Comparison of ENCODE assay signal across 16 cellular contexts in the genomic region with DNA sequence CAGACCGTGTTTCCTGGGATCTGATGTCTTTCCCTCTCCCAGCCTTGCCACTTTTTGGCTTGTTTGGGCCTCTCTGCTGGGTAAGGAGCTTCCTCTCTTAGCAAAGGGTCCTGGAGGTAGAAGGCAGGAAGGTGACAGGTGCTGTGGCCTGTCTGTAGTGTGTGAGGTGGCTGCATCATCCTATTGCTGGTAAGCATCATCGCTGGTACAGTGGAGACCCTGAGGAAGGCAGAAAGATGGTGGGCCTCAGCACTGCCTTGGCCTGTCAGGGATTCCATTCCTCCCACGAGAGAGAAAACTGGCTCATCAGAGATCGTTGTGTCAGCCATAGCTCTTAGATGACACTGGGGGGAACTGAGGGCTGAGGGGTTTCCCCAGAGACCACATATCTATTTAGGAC. TPM values are rescaled to one million over a fixed set of nuclear protein-coding genes. Genes with fewer than 3 reads are reported as not detected.
DNase-seq lines count a peak whose midpoint lies in the region; ATAC-seq, FAIRE-seq and TF ChIP-seq lines count a peak whose summit lies in the region.
"Had no signal": no experiment of that assay in that cellular context is flagged by ENCODE, and none has a peak within 500 bp of the region (broad histone marks: within the 10 kb centered on the region; RNA-seq: fewer than 3 reads in every experiment).

No MANE protein-coding gene starts in this region.

- H3K4me2 ChIP-seq in A549 (no peak overlapping the region), GM23248 (ENCODE audit: unreplicated experiment) (no peak overlapping the region), neuronal stem cell (ENCODE audit: insufficient read depth, low read length, poor library complexity, severe bottlenecking) (no peak overlapping the region)

- in situ Hi-C loops in GM23248 (cut with MboI) = no loop called here

- H2AFZ ChIP-seq in GM23248 (no peak overlapping the region), neuronal stem cell (ENCODE audit: low read length) (no peak overlapping the region)

- no peak for TF ChIP-seq EP300 in A549 (IDR thresholded peaks at IDR 0.05)

- CTCF ChIA-PET in A549 (lab: Yijun Ruan, JAX) = interaction anchor here (1.5 to 10.6 kb wide), 4 partner anchors 9 to 81 kb away, joined by 3 to 56 read pairs (median 18); no protein-coding TSS in a partner anchor

- H3K79me2 ChIP-seq in GM23248 (ENCODE audit: insufficient read depth) = peaks cover 98% of the 10 kb centered on the region

- no peak for TF ChIP-seq RAD21 in A549 (conservative IDR thresholded peaks at IDR 0.05 in 1 of 2, IDR thresholded peaks at IDR 0.05 in 1 of 2)

- no peaks in the 10 kb centered on the region for H3K9me2 ChIP-seq in GM23248 (ENCODE audit: insufficient read depth)

- FAIRE-seq in A549 (lab: Jason Lieb, UNC) = no peak

- H2AK5ac ChIP-seq in neuronal stem cell (ENCODE audit: low read depth, low read length) = peak overlapping the region; percentile 8

- H3K9ac ChIP-seq in GM23248 (peak overlapping the region; percentile 80; the same call in 1 of the 2 replicates), endocrine pancreas (ENCODE audit: control insufficient read depth, insufficient read depth, low read length) (peak overlapping the region; percentile 15), neuronal stem cell (ENCODE audit: low read depth, low read length, poor library complexity) (no peak overlapping the region)

- no peak overlapping the region for H4K8ac ChIP-seq in neuronal stem cell (ENCODE audit: low read depth, low read length)

- ATAC-seq in A549 (no peak), psoas muscle (no peak), GM19023 (IDR thresholded peaks at IDR 0.05; ENCODE audit: unreplicated experiment) (no peak), HG02642 (IDR thresholded peaks at IDR 0.05; ENCODE audit: poor library complexity, unreplicated experiment) (no peak)
- ATAC-seq: left lung, sciatic nerve had no signal

- 93% methylated on average over 4 of the region's 4 CpGs for WGBS in A549 (ENCODE audit: missing lambda C conversion rate)
- WGBS in GM23248 (ENCODE audit: low coverage in 1 of 2, low lambda C conversion rate in 2 of 2, missing lambda C conversion rate in 2 of 2), 2 experiments = 88 to 92% methylated on average over 4 of the region's 4 CpGs
- no CpG with 5 or more reads among the region's 4 CpGs for WGBS in neuronal stem cell (ENCODE audit: extremely low coverage in 2 of 2, insufficient read length in 2 of 2, insufficient replicate concordance in 1 of 2), 2 donors
- WGBS in psoas muscle, 3 donors = 77 to 90% (median 82%) methylated on average over 4 of the region's 4 CpGs

- H3K79me1 ChIP-seq in neuronal stem cell (ENCODE audit: low read depth, low read length) = peaks cover 23% of the 10 kb centered on the region

- peaks cover 8% of the 10 kb centered on the region; the same call in 1 of the 2 replicates for H4K20me1 ChIP-seq in GM23248 (ENCODE audit: insufficient read depth)

- H3K36me3 ChIP-seq in GM23248 (ENCODE audit: low read depth) (peaks cover 10% of the 10 kb centered on the region; the same call in 1 of the 2 replicates), endocrine pancreas (ENCODE audit: control insufficient read depth, insufficient read depth, low read length) (no peaks in the 10 kb centered on the region), neuronal stem cell (replicated peaks in 1 of 2; ENCODE audit: control insufficient read depth in 2 of 2, insufficient read depth in 2 of 2, low read length in 2 of 2) (peaks cover 18 to 70% of the 10 kb centered on the region in 2 donors), psoas muscle (ENCODE audit: insufficient read depth in 1 of 2, low read depth in 1 of 2) (peaks cover 0 to 29% of the 10 kb centered on the region in 2 donors)

- H3K9me3 ChIP-seq in A549 = no peaks in the 10 kb centered on the region
- H3K9me3 ChIP-seq in GM23248 (ENCODE audit: low read depth) = no peaks in the 10 kb centered on the region
- no peaks in the 10 kb centered on the region for H3K9me3 ChIP-seq in endocrine pancreas (ENCODE audit: control insufficient read depth, low read length)
- peaks cover 3 to 11% of the 10 kb centered on the region in 2 donors for H3K9me3 ChIP-seq in neuronal stem cell (replicated peaks in 1 of 2; ENCODE audit: control insufficient read depth in 2 of 2, insufficient read depth in 1 of 2, low read depth in 1 of 2, low read length in 2 of 2)
- no peaks in the 10 kb centered on the region for H3K9me3 ChIP-seq in psoas muscle
- H3K9me3 ChIP-seq: left lung, Peyer's patch had no signal

- H2BK120ac ChIP-seq in neuronal stem cell (ENCODE audit: low read depth, low read length) = peak overlapping the region; percentile 14

- H2BK15ac ChIP-seq in neuronal stem cell (ENCODE audit: low read length) = no peak overlapping the region

- no peak overlapping the region for H3K23ac ChIP-seq in neuronal stem cell (ENCODE audit: low read depth, low read length, poor library complexity)

- peak overlapping the region; percentile 50 to 92; a peak in 4 of 6 replicates for H3K27ac ChIP-seq in A549
- H3K27ac ChIP-seq in GM23248 = peak overlapping the region; percentile 97
- H3K27ac ChIP-seq in neuronal stem cell (replicated peaks; ENCODE audit: low read length) = no peak overlapping the region
- H3K27ac ChIP-seq in psoas muscle = no peak overlapping the region
- H3K27ac ChIP-seq: left lung had no signal

- TF ChIP-seq CTCF in A549 (IDR thresholded peaks at IDR 0.05) (no peak), psoas muscle (IDR thresholded peaks at IDR 0.05) (no peak)

- H2BK5ac ChIP-seq in neuronal stem cell (ENCODE audit: low read length) = no peak overlapping the region

- no peak overlapping the region for H4K91ac ChIP-seq in neuronal stem cell (ENCODE audit: low read depth, low read length, poor library complexity)

- TF ChIP-seq POLR2A in A549 (IDR thresholded peaks at IDR 0.05; ENCODE audit: low read length) = no peak

- H3K4me3 ChIP-seq in A549 = no peak overlapping the region
- no peak overlapping the region for H3K4me3 ChIP-seq in GM23248
- H3K4me3 ChIP-seq in endocrine pancreas (ENCODE audit: control insufficient read depth, insufficient read depth, low read length) = no peak overlapping the region
- no peak overlapping the region for H3K4me3 ChIP-seq in neuronal stem cell (ENCODE audit: low read length in 2 of 2)
- no peak overlapping the region for H3K4me3 ChIP-seq in psoas muscle
- H3K4me3 ChIP-seq: left lung, Peyer's patch had no signal

- no peak overlapping the region for H2BK12ac ChIP-seq in neuronal stem cell (ENCODE audit: low read length)

- H3K27me3 ChIP-seq in GM23248 (replicated peaks; ENCODE audit: insufficient read depth) = no peaks in the 10 kb centered on the region
- no peaks in the 10 kb centered on the region for H3K27me3 ChIP-seq in endocrine pancreas (ENCODE audit: control insufficient read depth, insufficient read depth, low read length)
- H3K27me3 ChIP-seq in neuronal stem cell (ENCODE audit: control insufficient read depth in 3 of 3, insufficient read depth in 3 of 3, low read depth in 1 of 3, low read length in 3 of 3) = no peaks in the 10 kb centered on the region
- no peaks in the 10 kb centered on the region for H3K27me3 ChIP-seq in psoas muscle (ENCODE audit: insufficient read depth in 3 of 3, low read length in 2 of 3)
- H3K27me3 ChIP-seq: left lung, Peyer's patch had no signal

- H3K18ac ChIP-seq in neuronal stem cell (ENCODE audit: low read length) = peak overlapping the region; percentile 9

- peaks cover 60% of the 10 kb centered on the region for H3F3A ChIP-seq in GM23248 (ENCODE audit: insufficient read depth)

- intact Hi-C loops in psoas muscle (cut with DNase I) = no loop called here

- H3K4me1 ChIP-seq in A549 = peaks cover 72% of the 10 kb centered on the region
- H3K4me1 ChIP-seq in GM23248 (ENCODE audit: insufficient read depth) = peaks cover 63% of the 10 kb centered on the region
- no peaks in the 10 kb centered on the region for H3K4me1 ChIP-seq in endocrine pancreas (ENCODE audit: control insufficient read depth, insufficient read depth, low read length)
- H3K4me1 ChIP-seq in neuronal stem cell (ENCODE audit: control insufficient read depth in 2 of 2, insufficient read depth in 1 of 2, low read depth in 1 of 2, low read length in 2 of 2) = peaks cover 40 to 44% of the 10 kb centered on the region in 2 donors
- H3K4me1 ChIP-seq in psoas muscle = peaks cover 76% of the 10 kb centered on the region

- DNase-seq in A549 (ENCODE audit: low read depth in 1 of 2, low spot score in 1 of 2) (no peak), GM23248 (no peak), neuronal stem cell (ENCODE audit: low spot score) (no peak), psoas muscle (no peak), NCI-H69 (lab: John Stamatoyannopoulos, UW) (no peak)
- DNase-seq: activated gamma-delta T cell; left lung; NCI-H526 treated with DMSO at 0.1 percent for 48 hours; Peyer's patch; stimulated activated CD4-positive, alpha-beta T cell treated with anti-CD3 and anti-CD28 coated beads, Interleukin-2, amount 100 ng/mL, for 48 hours; stimulated activated CD8-positive, alpha-beta memory T cell treated with anti-CD3 and anti-CD28 coated beads, Interleukin-4, amount 100 ng/mL, for 48 hours; T-cell had no signal

- no peak overlapping the region for H3K14ac ChIP-seq in neuronal stem cell (ENCODE audit: low read length)

- POLR2A ChIA-PET in A549 (lab: Yijun Ruan, JAX) = no interaction called here

- no peak overlapping the region for H3K4ac ChIP-seq in neuronal stem cell (ENCODE audit: low read length)

TF ChIP-seq in A549, 52 proteins besides CTCF, POLR2A, EP300 and RAD21 (continues in another document):
- TF ChIP-seq, protein P1, sequence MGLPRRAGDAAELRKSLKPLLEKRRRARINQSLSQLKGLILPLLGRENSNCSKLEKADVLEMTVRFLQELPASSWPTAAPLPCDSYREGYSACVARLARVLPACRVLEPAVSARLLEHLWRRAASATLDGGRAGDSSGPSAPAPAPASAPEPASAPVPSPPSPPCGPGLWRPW (IDR thresholded peaks at IDR 0.05) = no peak
- TF ChIP-seq, protein P2, sequence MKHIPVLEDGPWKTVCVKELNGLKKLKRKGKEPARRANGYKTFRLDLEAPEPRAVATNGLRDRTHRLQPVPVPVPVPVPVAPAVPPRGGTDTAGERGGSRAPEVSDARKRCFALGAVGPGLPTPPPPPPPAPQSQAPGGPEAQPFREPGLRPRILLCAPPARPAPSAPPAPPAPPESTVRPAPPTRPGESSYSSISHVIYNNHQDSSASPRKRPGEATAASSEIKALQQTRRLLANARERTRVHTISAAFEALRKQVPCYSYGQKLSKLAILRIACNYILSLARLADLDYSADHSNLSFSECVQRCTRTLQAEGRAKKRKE (CRISPR knock-in tag; IDR thresholded peaks at IDR 0.05; ENCODE audit: low read depth) = no peak

RNA-seq across cellular contexts. Expression of a gene that starts 46.5 kb away (rescaled TPM):
- polyA plus RNA-seq in A549 (2011; rRNA removed) (8.1 and 14.7 TPM in 2 replicates), A549 (2017; fragmentation: RNase III; extraction: RNeasy Plus Mini Kit Qiagen cat#74134 plus additional on column Dnase treatment) (29.1 to 30.3 TPM (median 30.1 TPM) in 3 replicates), GM23248 (2016; fragmentation: Nextera tagmentation; extraction: Ambion mirVana) (20.9 and 21.9 TPM in 2 replicates), psoas muscle (10 to 100 TPM; 10.4 to 24.3 (median 22.0) TPM)
- 31.6 and 42.1 TPM in 2 replicates for polyA plus RNA-seq in A549 (2012; cell fraction: cytosol; rRNA removed)
- 63.3 and 68.3 TPM in 2 replicates for polyA plus RNA-seq in A549 (2012; cell fraction: nucleus; rRNA removed)
- polyA minus RNA-seq in A549 (2011; rRNA and poly(A)+ RNA removed) = 16.1 and 17.8 TPM in 2 replicates
- total RNA-seq in GM23248 (2014; rRNA removed; shearing (Covaris generic)) = 26.6 and 28.4 TPM in 2 replicates
- polyA plus RNA-seq in neuronal stem cell (2013, experiment 1 of 2) = 21.6 TPM
- polyA plus RNA-seq in neuronal stem cell (2013, experiment 2 of 2) = 24.3 TPM
- 10 to 100 TPM; 30.0 to 37.6 (median 35.4) TPM for total RNA-seq in psoas muscle

Comparison
In these comparisons a context has a peak if more than half of its experiments do, and no peak if none do; other contexts are left out.
1. H3K27ac ChIP-seq: peak in A549 (2 of 2) and GM23248 (single experiment); none in neuronal stem cell (single experiment) and psoas muscle (single experiment).